ENCODE assay signal across 15 cellular contexts in the genomic region with DNA sequence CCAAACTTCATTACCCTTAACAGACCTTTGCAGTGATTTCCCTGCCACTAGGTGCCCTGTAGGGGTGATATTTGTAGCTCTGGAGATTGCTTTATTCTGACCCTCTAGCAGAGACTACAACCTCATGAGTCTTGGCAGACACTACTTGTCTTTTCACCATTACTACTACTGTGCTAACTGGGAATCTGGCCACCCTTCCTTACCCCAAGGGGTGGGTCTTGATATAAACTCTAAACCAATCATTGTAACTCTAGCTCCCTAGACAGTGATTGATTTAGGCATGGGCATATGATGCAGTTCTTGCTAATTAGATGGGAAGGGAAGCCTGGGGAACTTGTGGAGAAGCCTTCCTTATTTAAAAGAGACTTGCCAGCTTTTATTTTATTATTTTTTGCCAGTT. TPM values are rescaled to one million over a fixed set of nuclear protein-coding genes. Genes with fewer than 3 reads are reported as not detected.
DNase-seq lines count a peak whose midpoint lies in the region; ATAC-seq and TF ChIP-seq lines count a peak whose summit lies in the region.
"Had no signal": no experiment of that assay in that cellular context is flagged by ENCODE, and none has a peak within 500 bp of the region (broad histone marks: within the 10 kb centered on the region; RNA-seq: fewer than 3 reads in every experiment).

No MANE protein-coding gene starts in this region.

- H3K27me3 ChIP-seq in DND-41 (ENCODE audit: insufficient read depth, low read length, poor library complexity), result no peaks in the 10 kb centered on the region

- peaks cover 36% of the 10 kb centered on the region for H3K4me1 ChIP-seq in DND-41 (ENCODE audit: insufficient read depth, low read length)
- H3K4me1 ChIP-seq: Caco-2 had no signal

- H3K27ac Mint-ChIP-seq in activated T-helper 17 cell treated with anti-CD3 and anti-CD28 coated beads, Interleukin-2, amount 50 U/mL, for 72 hours, result peak overlapping the region; percentile 29
- peak overlapping the region in 5 of 6 donors; percentile 41 to 70 (median 54) for H3K27ac Mint-ChIP-seq in immature natural killer cell

- ATAC-seq in DND-41 (ENCODE audit: insufficient read depth, low read depth), result no peak
- ATAC-seq in activated T-helper 17 cell treated with anti-CD3 and anti-CD28 coated beads, Interleukin-2, amount 50 U/mL, for 72 hours (replicated peaks), result no peak
- no peak for ATAC-seq in omental fat pad (ENCODE audit: low FRiP score)

- no peak overlapping the region for H3K4me3 ChIP-seq in DND-41 (ENCODE audit: low read depth in 1 of 2, low read length in 2 of 2)

- no peaks in the 10 kb centered on the region for H3K9me3 Mint-ChIP-seq in activated T-helper 17 cell treated with anti-CD3 and anti-CD28 coated beads, Interleukin-2, amount 50 U/mL, for 72 hours
- no peaks in the 10 kb centered on the region for H3K9me3 Mint-ChIP-seq in immature natural killer cell

- H3K27ac ChIP-seq in DND-41 (ENCODE audit: low read length), result no peak overlapping the region

- DNase-seq in AG08396 (ENCODE audit: low spot score) (peak; percentile 14), DND-41 (no peak), immature natural killer cell (no peak), omental fat pad (ENCODE audit: low spot score) (no peak), NCI-H2227 (lab: John Stamatoyannopoulos, UW; ENCODE audit: unreplicated experiment) (no peak), iPS-NIHi11 (ENCODE audit: low spot score) (no peak)
- no peak for DNase-seq in activated CD4-positive, CD25-positive, alpha-beta regulatory T cell treated with anti-CD3 and anti-CD28 coated beads, Interleukin-2, amount 50 U/mL, for 72 hours
- DNase-seq: activated CD4-positive, alpha-beta T cell treated with anti-CD3 and anti-CD28 coated beads, Interleukin-2, amount 50 U/mL, for 4 hours; amygdala; Caco-2; GOT3; hypothalamus; NCI-H1105; stimulated activated CD4-positive, alpha-beta T cell treated with anti-CD3 and anti-CD28 coated beads, Interleukin-4, amount 100 ng/mL, for 4 hours had no signal

- H3K27me3 Mint-ChIP-seq in activated T-helper 17 cell treated with anti-CD3 and anti-CD28 coated beads, Interleukin-2, amount 50 U/mL, for 72 hours, result no peaks in the 10 kb centered on the region
- peaks cover 0 to 11% (median 7%) of the 10 kb centered on the region in 3 donors for H3K27me3 Mint-ChIP-seq in immature natural killer cell (ENCODE audit: low read depth in 3 of 3)

- no peak overlapping the region for H3K9ac ChIP-seq in DND-41 (ENCODE audit: low read depth, low read length)

- H2AFZ ChIP-seq in DND-41 (ENCODE audit: low read depth, low read length), result no peak overlapping the region

- H3K9me3 ChIP-seq in DND-41 (ENCODE audit: insufficient read depth, low read length, severe bottlenecking), result no peaks in the 10 kb centered on the region
- H3K9me3 ChIP-seq: Caco-2 had no signal

- H3K36me3 ChIP-seq in DND-41 (ENCODE audit: insufficient read depth, low read length), result peaks cover 20% of the 10 kb centered on the region

- peaks cover 32% of the 10 kb centered on the region for H3K4me1 Mint-ChIP-seq in activated T-helper 17 cell treated with anti-CD3 and anti-CD28 coated beads, Interleukin-2, amount 50 U/mL, for 72 hours
- H3K4me1 Mint-ChIP-seq in immature natural killer cell, result peaks cover 72 to 86% of the 10 kb centered on the region in 2 donors

- H4K20me1 ChIP-seq in DND-41 (ENCODE audit: insufficient read depth, low read length), result peaks cover 63% of the 10 kb centered on the region

- TF ChIP-seq CTCF in DND-41 (IDR thresholded peaks at IDR 0.05; ENCODE audit: borderline replicate concordance, extremely low read depth, low read length, poor library complexity, severe bottlenecking), result no peak
- no peak for TF ChIP-seq CTCF in omental fat pad (IDR thresholded peaks at IDR 0.05)

- peaks cover 90% of the 10 kb centered on the region for H3K79me2 ChIP-seq in DND-41 (ENCODE audit: insufficient read depth, low read length)

- H3K4me3 Mint-ChIP-seq in activated T-helper 17 cell treated with anti-CD3 and anti-CD28 coated beads, Interleukin-2, amount 50 U/mL, for 72 hours, result peak overlapping the region; percentile 96
- H3K4me3 Mint-ChIP-seq in immature natural killer cell, result peak overlapping the region in 4 of 5 donors; percentile 4 to 50 (median 35)

- peaks cover 42% of the 10 kb centered on the region for H3K36me3 Mint-ChIP-seq in activated T-helper 17 cell treated with anti-CD3 and anti-CD28 coated beads, Interleukin-2, amount 50 U/mL, for 72 hours (ENCODE audit: low read depth)
- no peaks in the 10 kb centered on the region for H3K36me3 Mint-ChIP-seq in immature natural killer cell

- H3K4me2 ChIP-seq in DND-41 (ENCODE audit: insufficient read depth, low read length), result peak overlapping the region; percentile 1; the same call in 1 of the 2 replicates

RNA-seq across cellular contexts. Expression of gene KPNA6, which starts 3.9 kb away (rescaled TPM):
- 10 to 100 TPM; 61.8 to 77.1 TPM for total RNA-seq in activated T-helper 17 cell treated with anti-CD3 and anti-CD28 coated beads, Interleukin-2, amount 50 U/mL, for 72 hours
- 10 to 100 TPM; 20.7 to 36.8 (median 21.2) TPM for polyA plus RNA-seq in immature natural killer cell
- total RNA-seq in omental fat pad, result 10 to 100 TPM; 35.3 to 51.2 (median 39.1) TPM

RNA-seq across cellular contexts. Expression of gene TMEM39B, which starts 39.0 kb away (rescaled TPM):
- total RNA-seq in activated T-helper 17 cell treated with anti-CD3 and anti-CD28 coated beads, Interleukin-2, amount 50 U/mL, for 72 hours, result 10 to 100 TPM; 26.2 to 34.4 TPM
- 1 to 10 TPM in 2 of 3 donors, under 1 TPM in 1; 0.94 to 2.3 (median 2.0) TPM for polyA plus RNA-seq in immature natural killer cell
- total RNA-seq in omental fat pad, result 1 to 10 TPM; 2.5 to 5.6 (median 3.6) TPM

Comparison
In these comparisons a context has a peak if more than half of its experiments do, and no peak if none do; other contexts are left out.
1. RNA of gene TMEM39B, which starts 39.0 kb away (total RNA-seq): 26.2 to 34.4 TPM in activated T-helper 17 cell treated with anti-CD3 and anti-CD28 coated beads, Interleukin-2, amount 50 U/mL, for 72 hours; 2.5 to 5.6 TPM in omental fat pad; every median in the first group is over 4 times any median in the second.